In genomic region chr18:42436366-42436765, GRCh38 we compare ENCODE assay signal across 34 cellular contexts.
"Had no signal": no experiment of that assay in that cellular context is flagged by ENCODE, and none has a peak within 500 bp of the region (broad histone marks: within the 10 kb centered on the region; RNA-seq: fewer than 3 reads in every experiment).

No MANE protein-coding gene starts in this region.

- H3K27me3 ChIP-seq: ascending aorta, colonic mucosa, Peyer's patch, SJSA1 had no signal

- H3K4me3 Mint-ChIP-seq: activated CD4-positive, alpha-beta T cell treated with anti-CD3 and anti-CD28 coated beads for 36 hours; activated CD4-positive, alpha-beta T cell treated with anti-CD3 and anti-CD28 coated beads, Interleukin-2, amount 10 ng/mL, durations not matched to agents 7 days and 5 days; activated CD8-positive, alpha-beta T cell treated with anti-CD3 and anti-CD28 coated beads, Interleukin-2, amount 10 ng/mL, durations not matched to agents 7 days and 5 days; activated naive CD4-positive, alpha-beta T cell treated with anti-CD3 and anti-CD28 coated beads, Interleukin-2, amount 50 U/mL, for 24 hours; activated naive CD8-positive, alpha-beta T cell treated with anti-CD3 and anti-CD28 coated beads, Interleukin-2, amount 10 ng/mL, durations not matched to agents 7 days and 5 days; activated T-cell treated with anti-CD3 and anti-CD28 coated beads, Interleukin-2, amount 50 U/mL, for 24 hours; brain; T-helper 1 cell treated with Interleukin-12 subunit alpha and Interleukin-12 subunit beta and Interleukin-4 antibody, amounts not matched to agents 30 μg/mL and 1 μg/mL, for 36 hours; T-helper 2 cell treated with Interferon-gamma antibody and Interleukin-4, amounts not matched to agents 5 μg/mL and 100 μg/mL, for 36 hours; WTC11 had no signal

- H3K27me3 Mint-ChIP-seq: activated CD4-positive, alpha-beta T cell treated with anti-CD3 and anti-CD28 coated beads for 36 hours; activated CD4-positive, alpha-beta T cell treated with anti-CD3 and anti-CD28 coated beads, Interleukin-2, amount 10 ng/mL, durations not matched to agents 7 days and 5 days; activated naive CD4-positive, alpha-beta T cell treated with anti-CD3 and anti-CD28 coated beads, Interleukin-2, amount 50 U/mL, for 24 hours; activated naive CD8-positive, alpha-beta T cell treated with anti-CD3 and anti-CD28 coated beads, Interleukin-2, amount 10 ng/mL, durations not matched to agents 7 days and 5 days; activated T-cell treated with anti-CD3 and anti-CD28 coated beads, Interleukin-2, amount 50 U/mL, for 24 hours; brain had no signal

- H3K27ac ChIP-seq: ascending aorta, colonic mucosa, Peyer's patch, SJSA1 had no signal

- H3K9me2 ChIP-seq: SK-N-SH had no signal

- H3K4me1 Mint-ChIP-seq: activated CD4-positive, alpha-beta T cell treated with anti-CD3 and anti-CD28 coated beads for 36 hours; activated CD4-positive, alpha-beta T cell treated with anti-CD3 and anti-CD28 coated beads, Interleukin-2, amount 10 ng/mL, durations not matched to agents 7 days and 5 days; activated naive CD4-positive, alpha-beta T cell treated with anti-CD3 and anti-CD28 coated beads, Interleukin-2, amount 50 U/mL, for 24 hours; activated naive CD8-positive, alpha-beta T cell treated with anti-CD3 and anti-CD28 coated beads, Interleukin-2, amount 10 ng/mL, durations not matched to agents 7 days and 5 days; WTC11 had no signal

- H3K4me2 ChIP-seq: SK-N-SH had no signal

- H3K4me1 ChIP-seq: ascending aorta, colonic mucosa, Peyer's patch, SJSA1 had no signal

- H3K9me3 Mint-ChIP-seq: activated CD4-positive, alpha-beta T cell treated with anti-CD3 and anti-CD28 coated beads, Interleukin-2, amount 10 ng/mL, durations not matched to agents 7 days and 5 days; activated T-cell treated with anti-CD3 and anti-CD28 coated beads, Interleukin-2, amount 50 U/mL, for 24 hours; activated T-helper 2 cell treated with anti-CD3 and anti-CD28 coated beads, Interferon-gamma antibody, Interleukin-2, Interleukin-4, amounts not matched to agents 10 μg/mL and 5 μg/mL and 100 μg/mL, durations not matched to agents 14 hours and 24 hours and 36 hours; T-helper 2 cell treated with Interferon-gamma antibody and Interleukin-4, amounts not matched to agents 5 μg/mL and 100 μg/mL, for 36 hours had no signal

- H3K9ac ChIP-seq: SK-N-SH had no signal

- DNase-seq: activated CD4-positive, alpha-beta T cell treated with anti-CD3 and anti-CD28 coated beads for 36 hours; activated CD4-positive, alpha-beta T cell treated with anti-CD3 and anti-CD28 coated beads, Interleukin-2, amount 10 ng/mL, durations not matched to agents 7 days and 5 days; activated CD4-positive, alpha-beta T cell treated with anti-CD3 and anti-CD28 coated beads, Interleukin-2, amount 50 U/mL, for 48 hours; activated CD8-positive, alpha-beta T cell treated with anti-CD3 and anti-CD28 coated beads, Interleukin-2, amount 10 ng/mL, durations not matched to agents 7 days and 5 days; activated gamma-delta T cell; activated naive CD4-positive, alpha-beta T cell treated with Interleukin-2 at 50 U/mL for 16 hours; activated naive CD8-positive, alpha-beta T cell treated with anti-CD3 and anti-CD28 coated beads, Interleukin-2, amount 10 ng/mL, durations not matched to agents 7 days and 5 days; activated T-cell treated with anti-CD3 and anti-CD28 coated beads, Interleukin-2, amount 50 U/mL, for 24 hours; amygdala; colonic mucosa; NCI-H1092 treated with DMSO at 0.1 percent for 48 hours; NCI-H1417; NCI-H146; NCI-H187; NCI-H2081; NCI-H2171 treated with DMSO at 0.1 percent for 48 hours; NCI-H2227 treated with DMSO at 0.1 percent for 48 hours; NCI-H524 treated with DMSO at 0.1 percent for 48 hours; NCI-H748 treated with DMSO at 0.1 percent for 48 hours; NK-92 treated with Interleukin-12 subunit alpha and Interleukin-12 subunit beta, amount 100 ng/mL, for 24 hours; PC-3; Peyer's patch; RPMI8226; SHP77 treated with DMSO at 0.1 percent for 48 hours; SK-N-SH had no signal

- ATAC-seq: activated CD4-positive, alpha-beta T cell treated with anti-CD3 and anti-CD28 coated beads for 36 hours; activated CD4-positive, CD25-positive, alpha-beta regulatory T cell treated with anti-CD3 and anti-CD28 coated beads, Interleukin-2, amount 50 U/mL, for 24 hours; activated CD8-positive, alpha-beta T cell treated with anti-CD3 and anti-CD28 coated beads, Interleukin-2, amount 10 ng/mL, durations not matched to agents 7 days and 5 days; PC-3; WTC11 had no signal

- H3K36me3 ChIP-seq: ascending aorta, colonic mucosa, Peyer's patch, SJSA1 had no signal

- H3K9me3 ChIP-seq: ascending aorta, colonic mucosa, Peyer's patch, SJSA1, SK-N-SH had no signal

- H3K27ac Mint-ChIP-seq: activated CD4-positive, alpha-beta T cell treated with anti-CD3 and anti-CD28 coated beads for 36 hours; activated CD4-positive, alpha-beta T cell treated with anti-CD3 and anti-CD28 coated beads, Interleukin-2, amount 10 ng/mL, durations not matched to agents 7 days and 5 days; activated CD8-positive, alpha-beta T cell treated with anti-CD3 and anti-CD28 coated beads, Interleukin-2, amount 10 ng/mL, durations not matched to agents 7 days and 5 days; activated naive CD4-positive, alpha-beta T cell treated with anti-CD3 and anti-CD28 coated beads, Interleukin-2, amount 50 U/mL, for 24 hours; activated naive CD8-positive, alpha-beta T cell treated with anti-CD3 and anti-CD28 coated beads, Interleukin-2, amount 10 ng/mL, durations not matched to agents 7 days and 5 days; activated T-cell treated with anti-CD3 and anti-CD28 coated beads, Interleukin-2, amount 50 U/mL, for 24 hours; activated T-helper 2 cell treated with anti-CD3 and anti-CD28 coated beads, Interferon-gamma antibody, Interleukin-2, Interleukin-4, amounts not matched to agents 10 μg/mL and 5 μg/mL and 100 μg/mL, durations not matched to agents 14 hours and 24 hours and 36 hours; T-helper 1 cell treated with Interleukin-12 subunit alpha and Interleukin-12 subunit beta and Interleukin-4 antibody, amounts not matched to agents 30 μg/mL and 1 μg/mL, for 36 hours; T-helper 2 cell treated with Interferon-gamma antibody and Interleukin-4, amounts not matched to agents 5 μg/mL and 100 μg/mL, for 36 hours; WTC11 had no signal

- H3K4me3 ChIP-seq: ascending aorta, colonic mucosa, Peyer's patch, SJSA1 had no signal

- H3K36me3 Mint-ChIP-seq: activated naive CD4-positive, alpha-beta T cell treated with anti-CD3 and anti-CD28 coated beads, Interleukin-2, amount 50 U/mL, for 24 hours; activated naive CD8-positive, alpha-beta T cell treated with anti-CD3 and anti-CD28 coated beads, Interleukin-2, amount 10 ng/mL, durations not matched to agents 7 days and 5 days; brain had no signal
